Comparison of ENCODE assay signal across 29 cellular contexts in genomic region chrX:2384486-2384885, GRCh38.
"Had no signal": no experiment of that assay in that cellular context is flagged by ENCODE, and none has a peak within 500 bp of the region (broad histone marks: within the 10 kb centered on the region; RNA-seq: fewer than 3 reads in every experiment).

No MANE protein-coding gene starts in this region.

- H3K4me3 ChIP-seq: ovary, psoas muscle, right lobe of liver, sigmoid colon, stomach, thoracic aorta, thyroid gland, tibial nerve, upper lobe of right lung, uterus had no signal

- H3K27me3 ChIP-seq: ovary, right lobe of liver, sigmoid colon, stomach, thyroid gland, tibial nerve, upper lobe of right lung, uterus had no signal

- H3K27ac ChIP-seq: ovary, parathyroid adenoma, psoas muscle, right lobe of liver, sigmoid colon, thoracic aorta, thyroid gland, tibial nerve, upper lobe of right lung, uterus had no signal

- DNase-seq: naive thymus-derived CD8-positive, alpha-beta T cell; nephron progenitor cell; occipital lobe; ovary; posterior cingulate gyrus; psoas muscle; right cardiac atrium; right lobe of liver; sigmoid colon; stimulated activated CD4-positive, alpha-beta T cell treated with anti-CD3 and anti-CD28 coated beads, Interleukin-15, amount 100 ng/mL, for 24 hours; stimulated activated CD4-positive, alpha-beta T cell treated with anti-CD3 and anti-CD28 coated beads, Interleukin-2, amount 100 ng/mL, for 24 hours; stimulated activated CD4-positive, alpha-beta T cell treated with anti-CD3 and anti-CD28 coated beads, Interleukin-2, amount 100 ng/mL, for 48 hours; stimulated activated CD4-positive, alpha-beta T cell treated with anti-CD3 and anti-CD28 coated beads, Interleukin-4, amount 100 ng/mL, for 24 hours; stimulated activated naive B cell treated with anti-CD40 and anti-IgM and Interleukin-4, amounts not matched to agents 10 μg/mL and 1 μg/mL and 100 μg/mL, for 72 hours; stimulated activated naive CD4-positive, alpha-beta T cell treated with Interleukin-2 at 50 U/mL for 16 hours; thyroid gland; upper lobe of right lung; uterus had no signal

- H3K27me3 Mint-ChIP-seq: naive thymus-derived CD8-positive, alpha-beta T cell; natural killer cell treated with Interleukin-12 subunit alpha and Interleukin-12 subunit beta and Interleukin-15 and Interleukin-18, amount 100 ng/mL, for 72 hours; progenitor cell of endocrine pancreas; stimulated activated naive B cell treated with anti-CD40 and anti-IgM and Interleukin-4, amounts not matched to agents 10 μg/mL and 1 μg/mL and 100 μg/mL, for 72 hours; stimulated activated naive CD8-positive, alpha-beta T cell treated with anti-CD3 and anti-CD28 coated beads, Interleukin-15, Interleukin-2, amounts not matched to agents 100 ng/mL and 50 ng/mL, for 24 hours; type B pancreatic cell had no signal

- H3K9ac ChIP-seq: parathyroid adenoma had no signal

- FAIRE-seq: small intestine had no signal

- H2AFZ ChIP-seq: parathyroid adenoma had no signal

- ATAC-seq: naive thymus-derived CD8-positive, alpha-beta T cell; natural killer cell treated with Interleukin-12 subunit alpha and Interleukin-12 subunit beta and Interleukin-15 and Interleukin-18, amount 100 ng/mL, for 72 hours; psoas muscle; right cardiac atrium; stimulated activated effector memory CD8-positive, alpha-beta T cell treated with anti-CD3 and anti-CD28 coated beads, Interleukin-12 subunit alpha, Interleukin-12 subunit beta, amount 100 ng/mL, for 72 hours; upper lobe of right lung had no signal

- H3K36me3 ChIP-seq: ovary, right lobe of liver, thoracic aorta, thyroid gland, upper lobe of right lung, uterus had no signal

- H3K9me3 ChIP-seq: ovary, psoas muscle, right lobe of liver, sigmoid colon, stomach, thoracic aorta, thyroid gland, tibial nerve, upper lobe of right lung, uterus had no signal

- H3K27ac Mint-ChIP-seq: naive thymus-derived CD8-positive, alpha-beta T cell; natural killer cell treated with Interleukin-12 subunit alpha and Interleukin-12 subunit beta and Interleukin-15 and Interleukin-18, amount 100 ng/mL, for 72 hours; nephron progenitor cell; progenitor cell of endocrine pancreas; stimulated activated effector memory CD8-positive, alpha-beta T cell treated with anti-CD3 and anti-CD28 coated beads, Interleukin-12 subunit alpha, Interleukin-12 subunit beta, amount 100 ng/mL, for 72 hours; stimulated activated naive B cell treated with anti-CD40 and anti-IgM and Interleukin-4, amounts not matched to agents 10 μg/mL and 1 μg/mL and 100 μg/mL, for 72 hours; stimulated activated naive CD8-positive, alpha-beta T cell treated with anti-CD3 and anti-CD28 coated beads, Interleukin-15, Interleukin-2, amounts not matched to agents 100 ng/mL and 50 ng/mL, for 24 hours; type B pancreatic cell had no signal

- H3K4me3 Mint-ChIP-seq: naive thymus-derived CD8-positive, alpha-beta T cell; natural killer cell treated with Interleukin-12 subunit alpha and Interleukin-12 subunit beta and Interleukin-15 and Interleukin-18, amount 100 ng/mL, for 72 hours; nephron progenitor cell; neural crest cell; stimulated activated effector memory CD8-positive, alpha-beta T cell treated with anti-CD3 and anti-CD28 coated beads, Interleukin-12 subunit alpha, Interleukin-12 subunit beta, amount 100 ng/mL, for 72 hours; stimulated activated naive B cell treated with anti-CD40 and anti-IgM and Interleukin-4, amounts not matched to agents 10 μg/mL and 1 μg/mL and 100 μg/mL, for 72 hours; stimulated activated naive CD8-positive, alpha-beta T cell treated with anti-CD3 and anti-CD28 coated beads, Interleukin-15, Interleukin-2, amounts not matched to agents 100 ng/mL and 50 ng/mL, for 24 hours; type B pancreatic cell had no signal

- H3K4me1 Mint-ChIP-seq: nephron progenitor cell; stimulated activated effector memory CD8-positive, alpha-beta T cell treated with anti-CD3 and anti-CD28 coated beads, Interleukin-12 subunit alpha, Interleukin-12 subunit beta, amount 100 ng/mL, for 72 hours had no signal

- H3K9me3 Mint-ChIP-seq: natural killer cell treated with Interleukin-12 subunit alpha and Interleukin-12 subunit beta and Interleukin-15 and Interleukin-18, amount 100 ng/mL, for 72 hours; stimulated activated effector memory CD8-positive, alpha-beta T cell treated with anti-CD3 and anti-CD28 coated beads, Interleukin-12 subunit alpha, Interleukin-12 subunit beta, amount 100 ng/mL, for 72 hours; stimulated activated naive CD8-positive, alpha-beta T cell treated with anti-CD3 and anti-CD28 coated beads, Interleukin-15, Interleukin-2, amounts not matched to agents 100 ng/mL and 50 ng/mL, for 24 hours had no signal

- H3K4me1 ChIP-seq: parathyroid adenoma, right lobe of liver, sigmoid colon, thyroid gland, tibial nerve, upper lobe of right lung, uterus had no signal

- H3K79me2 ChIP-seq: parathyroid adenoma had no signal
